ENCODE assay signal across 25 cellular contexts in genomic region chr5:167771565-167771964, GRCh38.
"Had no signal": no experiment of that assay in that cellular context is flagged by ENCODE, and none has a peak within 500 bp of the region (broad histone marks: within the 10 kb centered on the region; RNA-seq: fewer than 3 reads in every experiment).

No MANE protein-coding gene starts in this region.

- H3K4me3 ChIP-seq: colonic mucosa, lower lobe of right lung, right lobe of liver, suprapubic skin, transverse colon, upper lobe of right lung, uterus had no signal

- H3K27ac ChIP-seq: colonic mucosa, epithelial cell of prostate, lower lobe of right lung, neutrophil, parathyroid adenoma, right lobe of liver, suprapubic skin, transverse colon, upper lobe of right lung, uterus had no signal

- H3K27me3 Mint-ChIP-seq: progenitor cell of endocrine pancreas; stimulated activated naive CD8-positive, alpha-beta T cell treated with anti-CD3 and anti-CD28 coated beads, Interleukin-15, amount 100 ng/mL, for 72 hours had no signal

- H3K27ac Mint-ChIP-seq: dendritic cell treated with granulocyte-macrophage colony-stimulating factor and Interleukin-4, amounts not matched to agents 40 ng/mL and 50 ng/mL, for 4 days; endodermal cell; natural killer cell; progenitor cell of endocrine pancreas; stimulated activated naive CD8-positive, alpha-beta T cell treated with anti-CD3 and anti-CD28 coated beads, Interleukin-15, amount 100 ng/mL, for 72 hours had no signal

- DNase-seq: colonic mucosa; effector CD8-positive, alpha-beta T cell; endodermal cell; head of caudate nucleus; left ventricle myocardium superior; lower lobe of right lung; natural killer cell; right lobe of liver; small intestine; stimulated activated CD4-positive, alpha-beta T cell treated with anti-CD3 and anti-CD28 coated beads, Interleukin-12 subunit alpha, Interleukin-12 subunit beta, amount 100 ng/mL, for 4 hours; stimulated activated CD4-positive, alpha-beta T cell treated with anti-CD3 and anti-CD28 coated beads, Interleukin-1b, Interleukin-23, amount 100 ng/mL, for 48 hours; stimulated activated CD4-positive, alpha-beta T cell treated with anti-CD3 and anti-CD28 coated beads, Interleukin-4, amount 100 ng/mL, for 1 hour; stimulated activated CD8-positive, alpha-beta memory T cell treated with anti-CD3 and anti-CD28 coated beads, Interleukin-4, amount 100 ng/mL, for 48 hours; stimulated activated naive CD4-positive, alpha-beta T cell; stimulated activated naive CD8-positive, alpha-beta T cell treated with anti-CD3 and anti-CD28 coated beads, Interleukin-15, amount 100 ng/mL, for 72 hours; transverse colon; upper lobe of right lung; uterus had no signal

- H3K4me1 Mint-ChIP-seq: endodermal cell; natural killer cell; neural crest cell; stimulated activated naive CD8-positive, alpha-beta T cell treated with anti-CD3 and anti-CD28 coated beads, Interleukin-15, amount 100 ng/mL, for 72 hours had no signal

- H3K4me3 Mint-ChIP-seq: dendritic cell treated with granulocyte-macrophage colony-stimulating factor and Interleukin-4, amounts not matched to agents 40 ng/mL and 50 ng/mL, for 4 days; endodermal cell; natural killer cell; neural crest cell; stimulated activated naive CD8-positive, alpha-beta T cell treated with anti-CD3 and anti-CD28 coated beads, Interleukin-15, amount 100 ng/mL, for 72 hours had no signal

- H3K9ac ChIP-seq: parathyroid adenoma had no signal

- H3K9me3 ChIP-seq: colonic mucosa, lower lobe of right lung, neutrophil, right lobe of liver, suprapubic skin, transverse colon, upper lobe of right lung, uterus had no signal

- H3K36me3 Mint-ChIP-seq: natural killer cell had no signal

- H3K9me3 Mint-ChIP-seq: dendritic cell treated with granulocyte-macrophage colony-stimulating factor and Interleukin-4, amounts not matched to agents 40 ng/mL and 50 ng/mL, for 4 days had no signal

- H3K36me3 ChIP-seq: colonic mucosa, lower lobe of right lung, neutrophil, right lobe of liver, suprapubic skin, transverse colon, upper lobe of right lung, uterus had no signal
